Comparison of ENCODE assay signal across 8 cellular contexts in genomic region chr17:50864747-50865059, GRCh38. TPM values are rescaled to one million over a fixed set of nuclear protein-coding genes. Genes with fewer than 3 reads are reported as not detected.
DNase-seq lines count a peak whose midpoint lies in the region; ATAC-seq and TF ChIP-seq lines count a peak whose summit lies in the region.

No MANE protein-coding gene starts in this region.

- peaks cover 12% of the 10 kb centered on the region for H3K36me3 ChIP-seq in CD4-positive, alpha-beta memory T cell (ENCODE audit: insufficient read depth, low read length)
- H3K36me3 ChIP-seq in PC-9 (ENCODE audit: low read depth): peaks cover 34% of the 10 kb centered on the region
- H3K36me3 ChIP-seq in endodermal cell (ENCODE audit: control insufficient read depth, insufficient read depth, low read length): peaks cover 29% of the 10 kb centered on the region
- peaks cover 20% of the 10 kb centered on the region for H3K36me3 ChIP-seq in osteoblast (ENCODE audit: insufficient read depth, low read length)

- no peaks in the 10 kb centered on the region for H3K27me3 Mint-ChIP-seq in CD4-positive, alpha-beta memory T cell
- H3K27me3 Mint-ChIP-seq in endodermal cell (ENCODE audit: insufficient read depth): no peaks in the 10 kb centered on the region

- intact Hi-C loops in CD4-positive, alpha-beta memory T cell (cut with micrococcal nuclease): loop anchor here (1.0 to 5.0 kb wide), 6 partner anchors 12 to 288 kb away; partner anchors contain the start of gene NME1
- intact Hi-C loops in PC-9 (cut with micrococcal nuclease; ENCODE audit: unreplicated experiment): no loop called here

- peaks cover 26 to 41% of the 10 kb centered on the region in 2 donors for H3K36me3 Mint-ChIP-seq in CD4-positive, alpha-beta memory T cell
- H3K36me3 Mint-ChIP-seq in endodermal cell (ENCODE audit: low read depth): peaks cover 16% of the 10 kb centered on the region

- peaks cover 69% of the 10 kb centered on the region for H3K79me2 ChIP-seq in PC-9 (ENCODE audit: low read depth)
- H3K79me2 ChIP-seq in osteoblast (ENCODE audit: insufficient read depth, low read length): peaks cover 35% of the 10 kb centered on the region

- H3K9me2 ChIP-seq in PC-9 (ENCODE audit: insufficient read depth): no peaks in the 10 kb centered on the region

- CTCF ChIA-PET in CD4-positive, alpha-beta memory T cell (lab: Charles Lee; ENCODE audit: partially characterized antibody): interaction anchor here (1.9 to 9.4 kb wide), 4 partner anchors 14 to 90 kb away, joined by 6 to 102 read pairs (median 62); no protein-coding TSS in a partner anchor
- CTCF ChIA-PET in PC-9 (lab: Charles Lee): no interaction called here

- H3K4me1 ChIP-seq in CD4-positive, alpha-beta memory T cell (ENCODE audit: insufficient read depth, low read length): peaks cover 56% of the 10 kb centered on the region
- peaks cover 48% of the 10 kb centered on the region for H3K4me1 ChIP-seq in PC-9 (replicated peaks; ENCODE audit: insufficient read depth)
- H3K4me1 ChIP-seq in endodermal cell (ENCODE audit: control insufficient read depth, insufficient read depth, low read length): no peaks in the 10 kb centered on the region
- H3K4me1 ChIP-seq in osteoblast (ENCODE audit: insufficient read depth, low read length): peaks cover 37% of the 10 kb centered on the region

- no peaks in the 10 kb centered on the region for H3K9me3 ChIP-seq in CD4-positive, alpha-beta memory T cell (ENCODE audit: control insufficient read depth in 1 of 2, low read length in 2 of 2)
- H3K9me3 ChIP-seq in PC-9 (ENCODE audit: insufficient read depth, low read depth) (no peaks in the 10 kb centered on the region), endodermal cell (ENCODE audit: control insufficient read depth, low read length) (no peaks in the 10 kb centered on the region), osteoblast (ENCODE audit: low read depth, low read length) (no peaks in the 10 kb centered on the region)

- peak overlapping the region; percentile 81 for H3K9ac ChIP-seq in endodermal cell (ENCODE audit: extremely low read depth, low read length, poor library complexity, severe bottlenecking)

- BruUV-seq in PC-9 (replicated peaks; lab: Mats Ljungman, UMichigan): no TSS peak

- H3F3A ChIP-seq in PC-9 (ENCODE audit: insufficient read depth, low read depth): peaks cover 76% of the 10 kb centered on the region

- H3K4me1 Mint-ChIP-seq in CD4-positive, alpha-beta memory T cell: peaks cover 35 to 71% (median 51%) of the 10 kb centered on the region in 4 donors
- peaks cover 23% of the 10 kb centered on the region for H3K4me1 Mint-ChIP-seq in endodermal cell

- H3K4me3 Mint-ChIP-seq in CD4-positive, alpha-beta memory T cell: peak overlapping the region; percentile 97 to 100 (median 98)
- H3K4me3 Mint-ChIP-seq in endodermal cell: peak overlapping the region; percentile 94

- peak overlapping the region; percentile 95 to 99 (median 98) for H3K27ac Mint-ChIP-seq in CD4-positive, alpha-beta memory T cell
- H3K27ac Mint-ChIP-seq in endodermal cell: peak overlapping the region; percentile 97

- no peak for DNase-seq in CD4-positive, alpha-beta memory T cell
- DNase-seq in PC-9 (no peak), endodermal cell (no peak), osteoblast (ENCODE audit: insufficient read length, low spot score, missing footprints) (no peak), NCI-H187 treated with DMSO at 0.1 percent for 48 hours (lab: John Stamatoyannopoulos, UW) (no peak), NOMO-1 treated with dmso at 0.1 percent for 144 hours (lab: John Stamatoyannopoulos, UW; ENCODE audit: unreplicated experiment) (no peak), GM20000 (ENCODE audit: low spot score) (no peak)

- H3K27ac ChIP-seq in CD4-positive, alpha-beta memory T cell (ENCODE audit: low read depth, low read length): peak overlapping the region; percentile 97
- H3K27ac ChIP-seq in PC-9 (peak overlapping the region; percentile 64), endodermal cell (ENCODE audit: low read depth, low read length) (peak overlapping the region; percentile 71), osteoblast (ENCODE audit: low read depth, low read length) (peak overlapping the region; percentile 64)

- POLR2A ChIA-PET in CD4-positive, alpha-beta memory T cell (lab: Charles Lee; ENCODE audit: partially characterized antibody): interaction anchor here (1.4 to 13.4 kb wide), 11 partner anchors 11 to 289 kb away, joined by 3 to 688 read pairs (median 64); partner anchors contain the start of genes ANKRD40 and NME1
- POLR2A ChIA-PET in PC-9 (lab: Charles Lee; ENCODE audit: unreplicated experiment): no interaction called here

- no peaks in the 10 kb centered on the region for H3K27me3 ChIP-seq in CD4-positive, alpha-beta memory T cell (ENCODE audit: insufficient read depth, low read length)
- H3K27me3 ChIP-seq in PC-9 (ENCODE audit: insufficient read depth, low read depth): no peaks in the 10 kb centered on the region
- no peaks in the 10 kb centered on the region for H3K27me3 ChIP-seq in endodermal cell (ENCODE audit: control insufficient read depth, insufficient read depth, low read length, poor library complexity, severe bottlenecking)
- H3K27me3 ChIP-seq in osteoblast (ENCODE audit: insufficient read depth, low read length): no peaks in the 10 kb centered on the region

- TF ChIP-seq CTCF in PC-9 (conservative IDR thresholded peaks at IDR 0.05): no peak
- peak; percentile 30 for TF ChIP-seq CTCF in endodermal cell (conservative IDR thresholded peaks at IDR 0.05)
- no peak for TF ChIP-seq CTCF in osteoblast (IDR thresholded peaks at IDR 0.05; ENCODE audit: extremely low read depth, low read depth, low read length)
- TF ChIP-seq CTCF in GM20000 (IDR thresholded peaks at IDR 0.05; ENCODE audit: extremely low read depth, missing control alignments): no peak

- ATAC-seq in GM18861 (IDR thresholded peaks at IDR 0.05; ENCODE audit: unreplicated experiment): no peak

- peak overlapping the region; percentile 87 to 92 for H3K4me3 ChIP-seq in CD4-positive, alpha-beta memory T cell (ENCODE audit: low read length in 2 of 2)
- H3K4me3 ChIP-seq in PC-9: peak overlapping the region; percentile 78
- peak overlapping the region; percentile 96 for H3K4me3 ChIP-seq in endodermal cell (ENCODE audit: low read length)
- H3K4me3 ChIP-seq in osteoblast (ENCODE audit: insufficient read depth, low read length): peak overlapping the region; percentile 80

- peaks cover 0 to 2% (median 0%) of the 10 kb centered on the region in 8 donors for H3K9me3 Mint-ChIP-seq in CD4-positive, alpha-beta memory T cell
- no peaks in the 10 kb centered on the region for H3K9me3 Mint-ChIP-seq in endodermal cell

- peak overlapping the region; percentile 93 for H3K4me2 ChIP-seq in PC-9
- H3K4me2 ChIP-seq in osteoblast (ENCODE audit: insufficient read depth, low read length): peak overlapping the region; percentile 89

- 0% methylated on average over 3 of the region's 6 CpGs; no CpG with 5 or more reads in 1 of the 2 experiments for WGBS in endodermal cell (ENCODE audit: insufficient coverage in 1 of 2, insufficient read length in 1 of 2), 2 experiments

- H2AFZ ChIP-seq in PC-9: peak overlapping the region; percentile 66
- no peak overlapping the region for H2AFZ ChIP-seq in osteoblast (ENCODE audit: low read length)

- H4K20me1 ChIP-seq in PC-9 (ENCODE audit: insufficient read depth) (peaks cover 45% of the 10 kb centered on the region), osteoblast (ENCODE audit: insufficient read depth, low read length) (peaks cover 28% of the 10 kb centered on the region)

RNA-seq across cellular contexts. Expression of gene TOB1, which starts 1.5 kb away (rescaled TPM):
- total RNA-seq in CD4-positive, alpha-beta memory T cell: 100 to 1,000 TPM in 1 of 2 experiments, 10 to 100 TPM in 1; 93.7 to 104 TPM
- 100 to 1,000 TPM in 1 of 2 donors, 10 to 100 TPM in 1; 74.3 to 102 TPM for polyA plus RNA-seq in CD4-positive, alpha-beta memory T cell
- total RNA-seq in PC-9 (2021): 54.2 and 67.9 TPM in 2 replicates
- total RNA-seq in endodermal cell: 10 to 100 TPM; 35.5 to 36.3 TPM
- polyA plus RNA-seq in endodermal cell (2013, experiment 1 of 2): 45.3 TPM
- polyA plus RNA-seq in endodermal cell (2013, experiment 2 of 2): 45.3 TPM
- total RNA-seq in osteoblast: 18.8 and 21.5 TPM in 2 replicates

RNA-seq across cellular contexts. Expression of gene WFIKKN2, which starts 29.3 kb away (rescaled TPM):
- total RNA-seq in CD4-positive, alpha-beta memory T cell: not detected
- not detected for polyA plus RNA-seq in CD4-positive, alpha-beta memory T cell
- total RNA-seq in PC-9 (2021): not detected in 2 replicates
- total RNA-seq in endodermal cell: under 1 TPM; 0.29 to 0.35 TPM
- 0.25 TPM for polyA plus RNA-seq in endodermal cell (2013, experiment 1 of 2)
- polyA plus RNA-seq in endodermal cell (2013, experiment 2 of 2): 0.29 TPM
- total RNA-seq in osteoblast: under 0.01 TPM in 1 of 2 replicates, not detected in the other
